18 cellular contexts compared by ENCODE assay signal in genomic region chr10:36872702-36873393, GRCh38.
A peak's percentile ranks its signal among the peaks of the same experiment; 100 is the strongest.
DNase-seq lines count a peak whose midpoint lies in the region; ATAC-seq and TF ChIP-seq lines count a peak whose summit lies in the region.
"Had no signal": no experiment of that assay in that cellular context is flagged by ENCODE, and none has a peak within 500 bp of the region (broad histone marks: within the 10 kb centered on the region; RNA-seq: fewer than 3 reads in every experiment).

No MANE protein-coding gene starts in this region.

- TF ChIP-seq CTCF in gastroesophageal sphincter (IDR thresholded peaks at IDR 0.05) (no peak), Peyer's patch (IDR thresholded peaks at IDR 0.05) (no peak)

- TF ChIP-seq POLR2A in gastroesophageal sphincter (IDR thresholded peaks at IDR 0.05) (no peak), Peyer's patch (IDR thresholded peaks at IDR 0.05) (no peak)

- peak; percentile 12 for DNase-seq in NAMALWA (ENCODE audit: low spot score)
- DNase-seq in aorta = no peak
- DNase-seq in Peyer's patch = no peak
- no peak for DNase-seq in T-helper 17 cell
- DNase-seq: amniotic stem cell; immature natural killer cell; mucosa of descending colon; NCI-H1417 treated with DMSO at 0.1 percent for 48 hours; NCI-H748 treated with DMSO at 0.1 percent for 48 hours; SIG-M5; stimulated activated CD4-positive, alpha-beta T cell treated with anti-CD3 and anti-CD28 coated beads, Interleukin-1b, Interleukin-23, amount 100 ng/mL, for 48 hours; stimulated activated naive CD4-positive, alpha-beta T cell treated with Interleukin-2 at 50 U/mL for 16 hours had no signal

- no peak overlapping the region for H3K27ac Mint-ChIP-seq in T-helper 17 cell
- H3K27ac Mint-ChIP-seq: dendritic cell treated with granulocyte-macrophage colony-stimulating factor and Interleukin-4, amounts not matched to agents 40 ng/mL and 50 ng/mL, for 4 days; immature natural killer cell had no signal

- H3K27me3 Mint-ChIP-seq in T-helper 17 cell = peaks cover 5% of the 10 kb centered on the region
- H3K27me3 Mint-ChIP-seq: dendritic cell treated with granulocyte-macrophage colony-stimulating factor and Interleukin-4, amounts not matched to agents 40 ng/mL and 50 ng/mL, for 4 days had no signal

- H3K4me3 ChIP-seq in gastroesophageal sphincter (no peak overlapping the region), aorta (ENCODE audit: low read length in 2 of 2) (no peak overlapping the region), Peyer's patch (no peak overlapping the region)
- H3K4me3 ChIP-seq: mucosa of descending colon, prostate gland had no signal

- peak; percentile 95 for ATAC-seq in GM18873 (IDR thresholded peaks at IDR 0.05; ENCODE audit: low FRiP score, unreplicated experiment)
- peak; percentile 55 for ATAC-seq in GM21526 (IDR thresholded peaks at IDR 0.05; ENCODE audit: low FRiP score, unreplicated experiment)
- ATAC-seq in HG03060 (IDR thresholded peaks at IDR 0.05; ENCODE audit: low read depth, unreplicated experiment) = peak; percentile 88
- no peak for ATAC-seq in gastroesophageal sphincter
- no peak for ATAC-seq in aorta (ENCODE audit: low FRiP score)
- no peak for ATAC-seq in T-helper 17 cell
- ATAC-seq: mucosa of descending colon had no signal

- H3K36me3 ChIP-seq in gastroesophageal sphincter = no peaks in the 10 kb centered on the region
- no peaks in the 10 kb centered on the region for H3K36me3 ChIP-seq in aorta (ENCODE audit: control insufficient read depth in 1 of 2, insufficient read depth in 2 of 2, low read length in 1 of 2)
- H3K36me3 ChIP-seq in Peyer's patch = no peaks in the 10 kb centered on the region
- H3K36me3 ChIP-seq: prostate gland had no signal

- H3K4me3 Mint-ChIP-seq in T-helper 17 cell = no peak overlapping the region
- H3K4me3 Mint-ChIP-seq: dendritic cell treated with granulocyte-macrophage colony-stimulating factor and Interleukin-4, amounts not matched to agents 40 ng/mL and 50 ng/mL, for 4 days; immature natural killer cell had no signal

- H3K4me1 Mint-ChIP-seq in T-helper 17 cell = no peaks in the 10 kb centered on the region
- H3K4me1 Mint-ChIP-seq: immature natural killer cell had no signal

- intact Hi-C loops in aorta (cut with DNase I) = loop anchor here (10.0 kb wide), 1 partner anchor 1238 kb away; no protein-coding TSS in a partner anchor

- WGBS in gastroesophageal sphincter (ENCODE audit: low coverage in 1 of 2), 2 donors = 74 to 90% methylated on average over 3 to 6 of the region's 6 CpGs
- 78 to 81% methylated on average over 6 of the region's 6 CpGs for WGBS in aorta, 2 donors

- H3K9me3 ChIP-seq in gastroesophageal sphincter = no peaks in the 10 kb centered on the region
- no peaks in the 10 kb centered on the region for H3K9me3 ChIP-seq in aorta (ENCODE audit: control insufficient read depth, low read length)
- no peaks in the 10 kb centered on the region for H3K9me3 ChIP-seq in Peyer's patch
- no peaks in the 10 kb centered on the region for H3K9me3 ChIP-seq in T-helper 17 cell (ENCODE audit: control insufficient read depth, low read length, poor library complexity, severe bottlenecking)
- H3K9me3 ChIP-seq: prostate gland had no signal

- H3K27ac ChIP-seq in gastroesophageal sphincter (no peak overlapping the region), aorta (ENCODE audit: low read depth in 1 of 2, low read length in 2 of 2) (no peak overlapping the region), Peyer's patch (no peak overlapping the region)
- H3K27ac ChIP-seq: prostate gland had no signal

- H3K27me3 ChIP-seq in gastroesophageal sphincter (no peaks in the 10 kb centered on the region), aorta (ENCODE audit: control insufficient read depth in 1 of 2, insufficient read depth in 2 of 2, low read length in 1 of 2) (no peaks in the 10 kb centered on the region), Peyer's patch (no peaks in the 10 kb centered on the region)

- TF ChIP-seq EP300 in gastroesophageal sphincter (IDR thresholded peaks at IDR 0.05) = no peak

- H3K4me1 ChIP-seq in gastroesophageal sphincter (peaks cover 0 to 5% (median 3%) of the 10 kb centered on the region in 3 donors), aorta (ENCODE audit: control insufficient read depth in 1 of 2, insufficient read depth in 2 of 2, low read length in 2 of 2) (no peaks in the 10 kb centered on the region), Peyer's patch (no peaks in the 10 kb centered on the region)
- H3K4me1 ChIP-seq: prostate gland had no signal

- no peaks in the 10 kb centered on the region for H3K36me3 Mint-ChIP-seq in T-helper 17 cell (ENCODE audit: low read depth)
- H3K36me3 Mint-ChIP-seq: immature natural killer cell had no signal

Comparison
In these comparisons a context has a peak if more than half of its experiments do, and no peak if none do; other contexts are left out.
1. ATAC-seq: peak in GM18873 (single experiment), GM21526 (single experiment) and HG03060 (single experiment); none in gastroesophageal sphincter (single experiment), aorta (single experiment) and T-helper 17 cell (single experiment).